ENCODE assay signal across 11 cellular contexts in genomic region chr1:67194209-67194863, GRCh38. TPM values are rescaled to one million over a fixed set of nuclear protein-coding genes. Genes with fewer than 3 reads are reported as not detected.
DNase-seq lines count a peak whose midpoint lies in the region; ATAC-seq and TF ChIP-seq lines count a peak whose summit lies in the region.
"Had no signal": no experiment of that assay in that cellular context is flagged by ENCODE, and none has a peak within 500 bp of the region (broad histone marks: within the 10 kb centered on the region; RNA-seq: fewer than 3 reads in every experiment).

No MANE protein-coding gene starts in this region.

- H3K4me1 Mint-ChIP-seq in memory B cell = no peaks in the 10 kb centered on the region
- no peaks in the 10 kb centered on the region for H3K4me1 Mint-ChIP-seq in endothelial cell (ENCODE audit: unreplicated experiment)

- no peak overlapping the region for H3K27ac ChIP-seq in ascending aorta

- no peaks in the 10 kb centered on the region for H3K27me3 ChIP-seq in ascending aorta

- peaks cover 5% of the 10 kb centered on the region for H3K27me3 Mint-ChIP-seq in memory B cell
- peaks cover 2% of the 10 kb centered on the region for H3K27me3 Mint-ChIP-seq in endothelial cell (ENCODE audit: unreplicated experiment)

- no peaks in the 10 kb centered on the region for H3K36me3 Mint-ChIP-seq in memory B cell
- no peaks in the 10 kb centered on the region for H3K36me3 Mint-ChIP-seq in endothelial cell (ENCODE audit: low read depth, unreplicated experiment)

- DNase-seq in memory B cell (ENCODE audit: low spot score in 2 of 2) (no peak), NCI-H187 (lab: John Stamatoyannopoulos, UW) (no peak), ascending aorta (ENCODE audit: low spot score in 2 of 2) (no peak), ACHN (no peak), endothelial cell (ENCODE audit: low spot score) (no peak)
- DNase-seq: anterior cingulate cortex, head of caudate nucleus had no signal

- H3K4me3 Mint-ChIP-seq in memory B cell = no peak overlapping the region
- H3K4me3 Mint-ChIP-seq in endothelial cell (ENCODE audit: unreplicated experiment) = no peak overlapping the region

- H3K4me3 ChIP-seq in ascending aorta = no peak overlapping the region

- intact Hi-C loops in ascending aorta (cut with DNase I) = no loop called here

- H3K9me3 Mint-ChIP-seq in memory B cell = no peaks in the 10 kb centered on the region
- no peaks in the 10 kb centered on the region for H3K9me3 Mint-ChIP-seq in endothelial cell (ENCODE audit: unreplicated experiment)

- no peaks in the 10 kb centered on the region for H3K36me3 ChIP-seq in ascending aorta

- no peaks in the 10 kb centered on the region for H3K9me3 ChIP-seq in ascending aorta

- no peaks in the 10 kb centered on the region for H3K4me1 ChIP-seq in ascending aorta

- in situ Hi-C loops in ACHN (cut with HindIII; ENCODE audit: low pct_ligation_motif_present, low pct_unique_long_range_greater_than_20kb, low sequenced_read_pairs) = no loop called here

- H3K27ac Mint-ChIP-seq in memory B cell (no peak overlapping the region), endothelial cell (ENCODE audit: unreplicated experiment) (no peak overlapping the region)

- ATAC-seq in GM18870 (IDR thresholded peaks at IDR 0.05; ENCODE audit: unreplicated experiment) (peak; percentile 79), GM21737 (IDR thresholded peaks at IDR 0.05; ENCODE audit: unreplicated experiment) (peak; percentile 54), HG03558 (IDR thresholded peaks at IDR 0.05; ENCODE audit: extremely low read depth, unreplicated experiment) (peak; percentile 51), memory B cell (ENCODE audit: low read depth) (peak; percentile 27)

- no peak for TF ChIP-seq CTCF in ascending aorta (IDR thresholded peaks at IDR 0.05)
- no peak for TF ChIP-seq CTCF in endothelial cell (IDR thresholded peaks at IDR 0.05; ENCODE audit: unreplicated experiment)

RNA-seq across cellular contexts. Expression of gene IL23R, which starts 28.1 kb away (rescaled TPM):
- not detected for total RNA-seq in ascending aorta
- total RNA-seq in endothelial cell (ENCODE audit: unreplicated experiment) = not detected
- total RNA-seq: pulmonary artery endothelial cell had no signal

RNA-seq across cellular contexts. Expression of gene C1orf141, which starts 59.6 kb away (rescaled TPM):
- total RNA-seq in ascending aorta (not detected), endothelial cell (ENCODE audit: unreplicated experiment) (not detected)
- total RNA-seq: pulmonary artery endothelial cell had no signal

Comparison
In these comparisons a context has a peak if more than half of its experiments do, and no peak if none do; other contexts are left out.
1. ATAC-seq: peak in every context shown above with its lines; median percentile 79 in GM18870; 54 in GM21737; 51 in HG03558; 27 in memory B cell.